14 cellular contexts compared by ENCODE assay signal in the genomic region with DNA sequence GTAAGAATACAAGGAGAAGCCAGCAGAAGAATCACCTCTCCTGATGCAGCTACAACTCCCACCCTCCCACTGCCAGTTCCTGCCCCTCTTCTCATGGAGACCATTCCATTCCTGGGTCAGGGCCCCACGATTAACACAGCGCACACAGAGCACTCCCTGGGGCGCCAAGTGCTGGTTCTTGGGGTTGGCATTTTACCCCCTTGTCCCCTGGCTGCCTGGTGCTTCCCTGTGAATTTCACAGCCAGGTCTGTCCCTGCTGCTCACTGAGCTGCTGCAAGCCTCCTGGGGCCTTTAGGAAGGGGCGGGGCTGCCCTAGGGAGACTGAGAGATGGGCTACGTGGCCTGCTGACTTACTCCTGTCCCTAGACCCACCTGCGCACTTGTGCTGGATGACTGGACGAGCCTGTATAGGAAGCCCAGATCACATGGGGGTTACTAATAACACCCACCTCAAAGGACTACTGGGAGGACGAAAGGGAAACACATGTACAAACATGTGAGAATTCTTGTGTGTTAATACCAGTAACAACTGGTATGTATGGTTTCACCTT. TPM values are rescaled to one million over a fixed set of nuclear protein-coding genes. Genes with fewer than 3 reads are reported as not detected.
DNase-seq lines count a peak whose midpoint lies in the region; ATAC-seq, FAIRE-seq and TF ChIP-seq lines count a peak whose summit lies in the region.
"Had no signal": no experiment of that assay in that cellular context is flagged by ENCODE, and none has a peak within 500 bp of the region (broad histone marks: within the 10 kb centered on the region; RNA-seq: fewer than 3 reads in every experiment).

No MANE protein-coding gene starts in this region.

- ATAC-seq in GM19452 (IDR thresholded peaks at IDR 0.05; ENCODE audit: unreplicated experiment) (peak; percentile 26), HG03520 (IDR thresholded peaks at IDR 0.05; ENCODE audit: unreplicated experiment) (peak; percentile 17)
- ATAC-seq: natural killer cell; stimulated activated naive CD8-positive, alpha-beta T cell treated with anti-CD3 and anti-CD28 coated beads, Interleukin-15, amount 100 ng/mL, for 72 hours had no signal

- intact Hi-C loops in uterus (cut with DNase I; ENCODE audit: low total_unique reads) = no loop called here

- no peak overlapping the region for H3K4me3 Mint-ChIP-seq in mesothelial cell of epicardium
- H3K4me3 Mint-ChIP-seq: natural killer cell; stimulated activated naive CD8-positive, alpha-beta T cell treated with anti-CD3 and anti-CD28 coated beads, Interleukin-15, amount 100 ng/mL, for 72 hours had no signal

- peaks cover 0 to 9% of the 10 kb centered on the region in 2 donors for H3K4me1 ChIP-seq in uterus

- no peak for FAIRE-seq in HTR-8/SVneo (lab: Jason Lieb, UNC)

- no peaks in the 10 kb centered on the region for H3K9me3 Mint-ChIP-seq in mesothelial cell of epicardium
- H3K9me3 Mint-ChIP-seq: natural killer cell; stimulated activated naive CD8-positive, alpha-beta T cell treated with anti-CD3 and anti-CD28 coated beads, Interleukin-15, amount 100 ng/mL, for 72 hours had no signal

- H3K27me3 Mint-ChIP-seq in mesothelial cell of epicardium (ENCODE audit: low read depth) = no peaks in the 10 kb centered on the region
- H3K27me3 Mint-ChIP-seq: stimulated activated naive CD8-positive, alpha-beta T cell treated with anti-CD3 and anti-CD28 coated beads, Interleukin-15, amount 100 ng/mL, for 72 hours had no signal

- H3K4me3 ChIP-seq in uterus = no peak overlapping the region

- DNase-seq in D341Med (ENCODE audit: low spot score) (peak; percentile 45), mesothelial cell of epicardium (ENCODE audit: low spot score in 2 of 2, unreplicated experiment in 2 of 2) (no peak), ecto neural progenitor cell (ENCODE audit: low spot score) (no peak), uterus (no peak), HTR-8/SVneo (ENCODE audit: insufficient read length, low spot score) (no peak), hypothalamus (lab: John Stamatoyannopoulos, UW) (no peak)
- DNase-seq: activated CD4-positive, CD25-positive, alpha-beta regulatory T cell treated with anti-CD3 and anti-CD28 coated beads, Interleukin-2, amount 50 U/mL, for 72 hours; activated naive CD4-positive, alpha-beta T cell treated with anti-CD3 and anti-CD28 coated beads, Interleukin-2, amount 50 U/mL, for 16 hours; COR-L47; natural killer cell; NCI-H226; stimulated activated naive CD8-positive, alpha-beta T cell treated with anti-CD3 and anti-CD28 coated beads, Interleukin-15, amount 100 ng/mL, for 72 hours had no signal

- TF ChIP-seq POLR2A in uterus (IDR thresholded peaks at IDR 0.05) = no peak

- TF ChIP-seq CTCF in mesothelial cell of epicardium (IDR thresholded peaks at IDR 0.05; ENCODE audit: unreplicated experiment) (no peak), uterus (IDR thresholded peaks at IDR 0.05) (no peak)

- no peak overlapping the region for H3K27ac ChIP-seq in uterus

- H3K27ac Mint-ChIP-seq in mesothelial cell of epicardium = peak overlapping the region; percentile 76
- H3K27ac Mint-ChIP-seq: natural killer cell had no signal

- H3K9me3 ChIP-seq in uterus = no peaks in the 10 kb centered on the region

- peaks cover 15% of the 10 kb centered on the region for H3K4me1 Mint-ChIP-seq in mesothelial cell of epicardium

- H3K36me3 Mint-ChIP-seq in mesothelial cell of epicardium = peaks cover 6% of the 10 kb centered on the region
- H3K36me3 Mint-ChIP-seq: natural killer cell had no signal

- no peaks in the 10 kb centered on the region for H3K27me3 ChIP-seq in uterus

- H3K36me3 ChIP-seq in uterus = no peaks in the 10 kb centered on the region

RNA-seq across cellular contexts. Expression of gene ZNF672, which starts 4.8 kb away (rescaled TPM):
- 36.1 to 40.9 TPM (median 38.2 TPM) in 3 replicates for total RNA-seq in mesothelial cell of epicardium
- 10 to 100 TPM; 15.0 to 34.3 (median 24.0) TPM for total RNA-seq in uterus

RNA-seq across cellular contexts. Expression of gene ZNF692, which starts 16.0 kb away (rescaled TPM):
- total RNA-seq in mesothelial cell of epicardium (78.9 to 84.2 TPM (median 80.1 TPM) in 3 replicates), uterus (10 to 100 TPM; 21.2 to 43.5 (median 29.2) TPM)

RNA-seq across cellular contexts. Expression of gene SH3BP5L, which starts 17.1 kb away (rescaled TPM):
- total RNA-seq in mesothelial cell of epicardium = 24.9 to 26.9 TPM (median 26.2 TPM) in 3 replicates
- total RNA-seq in uterus = 10 to 100 TPM in 3 of 4 donors, 1 to 10 TPM in 1; 2.6 to 29.8 (median 16.4) TPM
